ENCODE assay signal across 12 cellular contexts in the genomic region with DNA sequence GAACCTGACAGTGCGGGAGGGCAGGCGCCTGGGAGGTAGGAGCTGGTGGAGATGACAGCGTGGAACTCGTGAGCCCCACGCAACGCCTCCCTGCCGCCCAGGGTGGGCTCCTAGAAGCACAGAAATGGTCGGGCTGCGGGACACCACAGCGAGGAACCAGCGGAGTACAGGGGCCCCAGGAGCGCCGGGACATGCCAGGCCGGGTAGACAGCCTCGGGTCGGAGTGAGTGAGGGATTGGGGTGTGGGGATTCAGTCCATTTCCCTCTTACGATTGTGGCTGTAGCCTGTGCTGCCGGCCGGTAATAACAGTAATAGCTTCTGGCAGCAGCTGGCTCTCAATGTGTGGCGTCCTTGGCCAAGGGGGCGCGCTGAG. TPM values are rescaled to one million over a fixed set of nuclear protein-coding genes. Genes with fewer than 3 reads are reported as not detected.
DNase-seq lines count a peak whose midpoint lies in the region; ATAC-seq and TF ChIP-seq lines count a peak whose summit lies in the region.
"Not testable (repeated sequence)": the region's sequence is repeated elsewhere in the genome, so short reads cannot be mapped to it uniquely, and the experiment has no call there.
"Had no signal": no experiment of that assay in that cellular context is flagged by ENCODE, and none has a peak within 500 bp of the region (broad histone marks: within the 10 kb centered on the region; RNA-seq: fewer than 3 reads in every experiment).

No MANE protein-coding gene starts in this region.

- BruUV-seq in Calu3 (replicated peaks; lab: Mats Ljungman, UMichigan): not testable (repeated sequence)

- H3K27ac Mint-ChIP-seq in Calu3 (ENCODE audit: unreplicated experiment); T-helper 2 cell treated with Interferon-gamma antibody and Interleukin-4, amounts not matched to agents 5 μg/mL and 100 μg/mL, for 36 hours; activated naive CD8-positive, alpha-beta T cell treated with anti-CD3 and anti-CD28 coated beads, Interleukin-2, amount 10 ng/mL, durations not matched to agents 7 days and 5 days; naive B cell: not testable (repeated sequence)

- H3K36me3 Mint-ChIP-seq in Calu3 (ENCODE audit: insufficient read depth, unreplicated experiment): peaks cover 33% of the 10 kb centered on the region
- not testable (repeated sequence) for H3K36me3 Mint-ChIP-seq in T-helper 2 cell treated with Interferon-gamma antibody and Interleukin-4, amounts not matched to agents 5 μg/mL and 100 μg/mL, for 36 hours (ENCODE audit: low read depth); activated naive CD8-positive, alpha-beta T cell treated with anti-CD3 and anti-CD28 coated beads, Interleukin-2, amount 10 ng/mL, durations not matched to agents 7 days and 5 days; naive B cell

- peaks cover 29% of the 10 kb centered on the region for H3K27me3 Mint-ChIP-seq in Calu3 (ENCODE audit: unreplicated experiment)
- H3K27me3 Mint-ChIP-seq in T-helper 2 cell treated with Interferon-gamma antibody and Interleukin-4, amounts not matched to agents 5 μg/mL and 100 μg/mL, for 36 hours (ENCODE audit: low read depth): peaks cover 40% of the 10 kb centered on the region
- peaks cover 45% of the 10 kb centered on the region for H3K27me3 Mint-ChIP-seq in activated naive CD8-positive, alpha-beta T cell treated with anti-CD3 and anti-CD28 coated beads, Interleukin-2, amount 10 ng/mL, durations not matched to agents 7 days and 5 days
- H3K27me3 Mint-ChIP-seq in naive B cell: peaks cover 40 to 57% (median 46%) of the 10 kb centered on the region in 3 donors

- peak overlapping the region; percentile 20 to 35 for H3K9ac ChIP-seq in duodenal mucosa (ENCODE audit: low read depth in 1 of 2, low read length in 2 of 2)
- H3K9ac ChIP-seq in skeletal muscle tissue (ENCODE audit: low read depth in 1 of 3, low read length in 3 of 3): peak overlapping the region; percentile 79 to 94 (median 79)

- H3K4me1 ChIP-seq in duodenal mucosa (ENCODE audit: control insufficient read depth in 1 of 2, insufficient read depth in 2 of 2, low read length in 2 of 2) (peaks cover 21 to 35% of the 10 kb centered on the region in 2 donors), left ventricle myocardium inferior (peaks cover 28% of the 10 kb centered on the region), skeletal muscle tissue (ENCODE audit: control insufficient read depth in 3 of 3, insufficient read depth in 3 of 3, low read length in 3 of 3) (peaks cover 12 to 35% (median 19%) of the 10 kb centered on the region in 3 donors), vagina (peaks cover 21% of the 10 kb centered on the region)

- H3K9me3 Mint-ChIP-seq in Calu3 (ENCODE audit: low read depth, unreplicated experiment); T-helper 2 cell treated with Interferon-gamma antibody and Interleukin-4, amounts not matched to agents 5 μg/mL and 100 μg/mL, for 36 hours; activated naive CD8-positive, alpha-beta T cell treated with anti-CD3 and anti-CD28 coated beads, Interleukin-2, amount 10 ng/mL, durations not matched to agents 7 days and 5 days; naive B cell: not testable (repeated sequence)

- CTCF ChIA-PET in Calu3 (lab: Charles Lee): not testable (repeated sequence)

- H3K9me3 ChIP-seq in duodenal mucosa (ENCODE audit: control insufficient read depth in 1 of 2, low read length in 2 of 2); left ventricle myocardium inferior (replicated peaks); skeletal muscle tissue (ENCODE audit: control insufficient read depth in 3 of 3, low read length in 3 of 3); vagina: not testable (repeated sequence)

- TF ChIP-seq POLR2A in vagina (IDR thresholded peaks at IDR 0.05): not testable (repeated sequence)

- intact Hi-C loops in Calu3 (cut with micrococcal nuclease; ENCODE audit: unreplicated experiment): loop anchor here (5.0 kb wide), 2 partner anchors 52 to 238 kb away; no protein-coding TSS in a partner anchor
- intact Hi-C loops in left ventricle myocardium inferior (cut with micrococcal nuclease); vagina (cut with DNase I): not testable (repeated sequence)

- DNase-seq in Calu3; T-helper 2 cell treated with Interferon-gamma antibody and Interleukin-4, amounts not matched to agents 5 μg/mL and 100 μg/mL, for 36 hours (ENCODE audit: low spot score); activated naive CD8-positive, alpha-beta T cell treated with anti-CD3 and anti-CD28 coated beads, Interleukin-2, amount 10 ng/mL, durations not matched to agents 7 days and 5 days; left ventricle myocardium inferior; naive B cell; vagina (ENCODE audit: extremely low spot score in 2 of 2): not testable (repeated sequence)

- not testable (repeated sequence) for H3K36me3 ChIP-seq in duodenal mucosa (ENCODE audit: control insufficient read depth in 1 of 2, insufficient read depth in 2 of 2, low read length in 2 of 2); left ventricle myocardium inferior; skeletal muscle tissue (ENCODE audit: control insufficient read depth in 3 of 3, insufficient read depth in 3 of 3, low read length in 3 of 3); vagina

- not testable (repeated sequence) for H3K27me3 ChIP-seq in duodenal mucosa (ENCODE audit: control insufficient read depth in 1 of 2, insufficient read depth in 2 of 2, low read length in 2 of 2); skeletal muscle tissue (ENCODE audit: control insufficient read depth in 3 of 3, insufficient read depth in 3 of 3, low read length in 3 of 3); vagina
- peaks cover 34% of the 10 kb centered on the region for H3K27me3 ChIP-seq in left ventricle myocardium inferior (ENCODE audit: low read depth)

- H3K4me3 ChIP-seq in duodenal mucosa (ENCODE audit: low read depth in 1 of 2, low read length in 2 of 2): peak overlapping the region; percentile 60 to 65
- peak overlapping the region; percentile 67 for H3K4me3 ChIP-seq in left ventricle myocardium inferior
- peak overlapping the region; percentile 78 to 86 (median 82) for H3K4me3 ChIP-seq in skeletal muscle tissue (ENCODE audit: low read length in 3 of 3)
- peak overlapping the region; percentile 52 to 69 for H3K4me3 ChIP-seq in vagina

- not testable (repeated sequence) for H3K27ac ChIP-seq in duodenal mucosa (ENCODE audit: low read depth, low read length); left ventricle myocardium inferior (replicated peaks); vagina
- peak overlapping the region; percentile 79 for H3K27ac ChIP-seq in skeletal muscle tissue (ENCODE audit: low read depth, low read length)

- POLR2A ChIA-PET in activated naive CD8-positive, alpha-beta T cell treated with anti-CD3 and anti-CD28 coated beads, Interleukin-2, amount 10 ng/mL, durations not matched to agents 7 days and 5 days (lab: Charles Lee): interaction anchor here (0.6 to 1.1 kb wide), 2 partner anchors 12 to 79 kb away, joined by 3 read pairs; a partner anchor contains a TSS

- H3K4me1 Mint-ChIP-seq in Calu3 (ENCODE audit: low read depth, unreplicated experiment): peaks cover 24% of the 10 kb centered on the region
- peaks cover 22% of the 10 kb centered on the region for H3K4me1 Mint-ChIP-seq in T-helper 2 cell treated with Interferon-gamma antibody and Interleukin-4, amounts not matched to agents 5 μg/mL and 100 μg/mL, for 36 hours (ENCODE audit: low read depth)
- H3K4me1 Mint-ChIP-seq in activated naive CD8-positive, alpha-beta T cell treated with anti-CD3 and anti-CD28 coated beads, Interleukin-2, amount 10 ng/mL, durations not matched to agents 7 days and 5 days: not testable (repeated sequence)
- peaks cover 13 to 21% (median 20%) of the 10 kb centered on the region in 3 donors for H3K4me1 Mint-ChIP-seq in naive B cell

- peak overlapping the region; percentile 77 for H3K4me3 Mint-ChIP-seq in Calu3 (ENCODE audit: low read depth, unreplicated experiment)
- H3K4me3 Mint-ChIP-seq in T-helper 2 cell treated with Interferon-gamma antibody and Interleukin-4, amounts not matched to agents 5 μg/mL and 100 μg/mL, for 36 hours: peak overlapping the region; percentile 87
- peak overlapping the region; percentile 92 for H3K4me3 Mint-ChIP-seq in activated naive CD8-positive, alpha-beta T cell treated with anti-CD3 and anti-CD28 coated beads, Interleukin-2, amount 10 ng/mL, durations not matched to agents 7 days and 5 days
- H3K4me3 Mint-ChIP-seq in naive B cell: peak overlapping the region; percentile 84 to 94 (median 89)

- TF ChIP-seq CTCF in Calu3 (IDR thresholded peaks at IDR 0.05; ENCODE audit: unreplicated experiment); left ventricle myocardium inferior (IDR thresholded peaks at IDR 0.05; ENCODE audit: borderline replicate concordance); vagina (IDR thresholded peaks at IDR 0.05): not testable (repeated sequence)

- not testable (repeated sequence) for ATAC-seq in activated naive CD8-positive, alpha-beta T cell treated with anti-CD3 and anti-CD28 coated beads, Interleukin-2, amount 10 ng/mL, durations not matched to agents 7 days and 5 days (ENCODE audit: low read depth)
- peak in 1 of 2 donors; percentile 4 for ATAC-seq in naive B cell (ENCODE audit: low read depth in 2 of 2)

RNA-seq across cellular contexts. Expression of a gene that starts 12.3 kb away (rescaled TPM):
- total RNA-seq in Calu3 (2022): 0.64 and 2.5 TPM in 2 replicates
- total RNA-seq in activated naive CD8-positive, alpha-beta T cell treated with anti-CD3 and anti-CD28 coated beads, Interleukin-2, amount 10 ng/mL, durations not matched to agents 7 days and 5 days: 1 to 10 TPM; 4.8 to 8.3 TPM
- total RNA-seq in left ventricle myocardium inferior: 1.0 TPM
- under 1 TPM in 1 of 6 donors, not detected in 5; 0.66 TPM for polyA plus RNA-seq in naive B cell (ENCODE audit: low read depth in 6 of 6)
- total RNA-seq in skeletal muscle tissue: 0.52 TPM
- 0.98 TPM for total RNA-seq in vagina

RNA-seq across cellular contexts. Expression of a gene that starts 13.5 kb away (rescaled TPM):
- total RNA-seq in Calu3 (2022) (58.7 and 61.1 TPM in 2 replicates), left ventricle myocardium inferior (88.5 TPM), skeletal muscle tissue (15.7 TPM), vagina (55.7 TPM)
- 10 to 100 TPM; 45.4 to 46.4 TPM for total RNA-seq in activated naive CD8-positive, alpha-beta T cell treated with anti-CD3 and anti-CD28 coated beads, Interleukin-2, amount 10 ng/mL, durations not matched to agents 7 days and 5 days
- polyA plus RNA-seq in naive B cell (ENCODE audit: low read depth in 6 of 6): 10 to 100 TPM; 16.3 to 25.7 (median 21.0) TPM

RNA-seq across cellular contexts. Expression of a gene that starts 14.6 kb away (rescaled TPM):
- 121 and 126 TPM in 2 replicates for total RNA-seq in Calu3 (2022)
- 100 to 1,000 TPM in 1 of 2 experiments, 10 to 100 TPM in 1; 98.0 to 106 TPM for total RNA-seq in activated naive CD8-positive, alpha-beta T cell treated with anti-CD3 and anti-CD28 coated beads, Interleukin-2, amount 10 ng/mL, durations not matched to agents 7 days and 5 days
- 127 TPM for total RNA-seq in left ventricle myocardium inferior
- 100 to 1,000 TPM in 3 of 6 donors, 10 to 100 TPM in 3; 69.0 to 114 (median 100) TPM for polyA plus RNA-seq in naive B cell (ENCODE audit: low read depth in 6 of 6)
- 95.0 TPM for total RNA-seq in skeletal muscle tissue
- total RNA-seq in vagina: 105 TPM

RNA-seq across cellular contexts. Expression of a gene that starts 23.5 kb away (rescaled TPM):
- total RNA-seq in Calu3 (2022): 1.3 and 2.2 TPM in 2 replicates
- under 1 TPM; 0.60 to 0.61 TPM for total RNA-seq in activated naive CD8-positive, alpha-beta T cell treated with anti-CD3 and anti-CD28 coated beads, Interleukin-2, amount 10 ng/mL, durations not matched to agents 7 days and 5 days
- total RNA-seq in left ventricle myocardium inferior: 135 TPM
- under 1 TPM in 1 of 6 donors, not detected in 5; 0.43 TPM for polyA plus RNA-seq in naive B cell (ENCODE audit: low read depth in 6 of 6)
- total RNA-seq in skeletal muscle tissue: 19.3 TPM
- 49.1 TPM for total RNA-seq in vagina

RNA-seq across cellular contexts. Expression of a gene that starts 30.1 kb away (rescaled TPM):
- total RNA-seq in Calu3 (2022): not detected in 2 replicates
- total RNA-seq in activated naive CD8-positive, alpha-beta T cell treated with anti-CD3 and anti-CD28 coated beads, Interleukin-2, amount 10 ng/mL, durations not matched to agents 7 days and 5 days: not detected
- not detected for total RNA-seq in left ventricle myocardium inferior
- polyA plus RNA-seq in naive B cell (ENCODE audit: low read depth in 6 of 6): not detected
- not detected for total RNA-seq in skeletal muscle tissue
- total RNA-seq in vagina: 0.25 TPM
- total RNA-seq: chondrocyte, mesenteric fat pad, occipital lobe, ureter had no signal
